35 cellular contexts compared by ENCODE assay signal in the genomic region with DNA sequence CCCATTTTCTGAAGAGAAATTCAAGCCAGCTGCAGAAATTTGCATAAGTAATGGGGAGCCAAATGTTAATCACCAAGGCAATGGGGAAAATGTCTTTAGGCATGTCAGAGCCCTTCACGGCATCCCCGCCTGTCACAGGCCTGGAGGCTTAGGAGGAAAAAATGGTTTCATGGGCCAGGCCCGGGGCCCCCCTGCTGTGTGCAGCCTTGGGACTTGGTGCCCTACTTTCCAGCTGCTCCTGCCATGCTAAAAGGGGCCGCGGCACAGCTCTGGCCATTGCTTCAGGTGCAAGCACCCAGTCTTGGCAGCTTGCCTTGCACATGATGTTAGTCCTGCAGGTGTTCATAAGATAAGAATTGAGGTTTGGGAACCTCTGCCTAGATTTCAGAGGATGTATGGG.
"Had no signal": no experiment of that assay in that cellular context is flagged by ENCODE, and none has a peak within 500 bp of the region (broad histone marks: within the 10 kb centered on the region; RNA-seq: fewer than 3 reads in every experiment).

No MANE protein-coding gene starts in this region.

- ATAC-seq: activated CD8-positive, alpha-beta memory T cell treated with anti-CD3 and anti-CD28 coated beads, Interleukin-2, amount 10 ng/mL, durations not matched to agents 7 days and 5 days; activated T-cell treated with anti-CD3 and anti-CD28 coated beads, Interleukin-2, amount 50 U/mL, for 72 hours; body of pancreas; PC-3; SK-N-SH treated with all-trans-retinoic acid at 6 μM for 48 hours; T-cell; T-helper 17 cell had no signal

- DNase-seq: activated CD4-positive, alpha-beta memory T cell treated with anti-CD3 and anti-CD28 coated beads, Interleukin-2, amount 10 ng/mL, durations not matched to agents 7 days and 5 days; activated CD4-positive, alpha-beta T cell treated with anti-CD3 and anti-CD28 coated beads for 1 hour; activated CD4-positive, alpha-beta T cell treated with anti-CD3 and anti-CD28 coated beads for 48 hours; activated CD4-positive, CD25-positive, alpha-beta regulatory T cell; activated CD8-positive, alpha-beta memory T cell treated with anti-CD3 and anti-CD28 coated beads for 24 hours; activated CD8-positive, alpha-beta memory T cell treated with anti-CD3 and anti-CD28 coated beads, Interleukin-2, amount 10 ng/mL, durations not matched to agents 7 days and 5 days; activated CD8-positive, alpha-beta memory T cell treated with anti-CD3 and anti-CD28 coated beads, Interleukin-2, amount 50 U/mL, for 48 hours; activated gamma-delta T cell; activated naive CD4-positive, alpha-beta T cell treated with Interleukin-2 at 50 U/mL for 16 hours; activated naive CD8-positive, alpha-beta T cell treated with anti-CD3 and anti-CD28 coated beads, Interleukin-2, amount 10 ng/mL, durations not matched to agents 7 days and 5 days; activated T-cell treated with anti-CD3 and anti-CD28 coated beads, Interleukin-2, amount 50 U/mL, for 72 hours; body of pancreas; NCI-H1092 treated with DMSO at 0.1 percent for 48 hours; NCI-H1417; NCI-H146; NCI-H187; NCI-H2029 treated with DMSO at 0.1 percent for 48 hours; NCI-H2107; NCI-H2171; NCI-H510A; NCI-H526; NCI-H748 treated with DMSO at 0.1 percent for 48 hours; NK-92 treated with Interleukin-12 subunit alpha and Interleukin-12 subunit beta, amount 100 ng/mL, for 24 hours; PC-3; Peyer's patch; RPMI8226; SHP77 treated with DMSO at 0.1 percent for 48 hours; T-cell; T-helper 17 cell had no signal

- H3K4me1 Mint-ChIP-seq: activated CD4-positive, alpha-beta memory T cell treated with anti-CD3 and anti-CD28 coated beads, Interleukin-2, amount 10 ng/mL, durations not matched to agents 7 days and 5 days; activated CD8-positive, alpha-beta memory T cell treated with anti-CD3 and anti-CD28 coated beads, Interleukin-2, amount 10 ng/mL, durations not matched to agents 7 days and 5 days; activated naive CD4-positive, alpha-beta T cell treated with anti-CD3 and anti-CD28 coated beads, Interleukin-2, amount 50 U/mL, for 24 hours; activated naive CD8-positive, alpha-beta T cell treated with anti-CD3 and anti-CD28 coated beads, Interleukin-2, amount 10 ng/mL, durations not matched to agents 7 days and 5 days; T-cell; T-helper 17 cell had no signal

- H3K9me3 ChIP-seq: body of pancreas had no signal

- H3K27me3 Mint-ChIP-seq: activated CD4-positive, alpha-beta memory T cell treated with anti-CD3 and anti-CD28 coated beads, Interleukin-2, amount 10 ng/mL, durations not matched to agents 7 days and 5 days; activated CD8-positive, alpha-beta memory T cell treated with anti-CD3 and anti-CD28 coated beads, Interleukin-2, amount 10 ng/mL, durations not matched to agents 7 days and 5 days; activated naive CD4-positive, alpha-beta T cell treated with anti-CD3 and anti-CD28 coated beads, Interleukin-2, amount 50 U/mL, for 24 hours; activated naive CD8-positive, alpha-beta T cell treated with anti-CD3 and anti-CD28 coated beads, Interleukin-2, amount 10 ng/mL, durations not matched to agents 7 days and 5 days; T-cell; T-helper 17 cell had no signal

- H3K36me3 ChIP-seq: breast epithelium, Peyer's patch had no signal

- H3K27me3 ChIP-seq: body of pancreas, breast epithelium, Peyer's patch had no signal

- H3K36me3 Mint-ChIP-seq: activated CD8-positive, alpha-beta memory T cell treated with anti-CD3 and anti-CD28 coated beads, Interleukin-2, amount 10 ng/mL, durations not matched to agents 7 days and 5 days; activated naive CD4-positive, alpha-beta T cell treated with anti-CD3 and anti-CD28 coated beads, Interleukin-2, amount 50 U/mL, for 24 hours; activated naive CD8-positive, alpha-beta T cell treated with anti-CD3 and anti-CD28 coated beads, Interleukin-2, amount 10 ng/mL, durations not matched to agents 7 days and 5 days; T-cell had no signal

- H3K27ac ChIP-seq: body of pancreas, breast epithelium, Peyer's patch, VCaP had no signal

- H3K27ac Mint-ChIP-seq: activated CD4-positive, alpha-beta memory T cell treated with anti-CD3 and anti-CD28 coated beads, Interleukin-2, amount 10 ng/mL, durations not matched to agents 7 days and 5 days; activated CD8-positive, alpha-beta memory T cell treated with anti-CD3 and anti-CD28 coated beads, Interleukin-2, amount 10 ng/mL, durations not matched to agents 7 days and 5 days; activated naive CD4-positive, alpha-beta T cell treated with anti-CD3 and anti-CD28 coated beads, Interleukin-2, amount 50 U/mL, for 24 hours; activated naive CD8-positive, alpha-beta T cell treated with anti-CD3 and anti-CD28 coated beads, Interleukin-2, amount 10 ng/mL, durations not matched to agents 7 days and 5 days; activated T-cell treated with anti-CD3 and anti-CD28 coated beads, Interleukin-2, amount 50 U/mL, for 72 hours; activated T-helper 2 cell treated with anti-CD3 and anti-CD28 coated beads, Interferon-gamma antibody, Interleukin-2, Interleukin-4, amounts not matched to agents 10 μg/mL and 5 μg/mL and 100 μg/mL, durations not matched to agents 14 hours and 24 hours and 36 hours; T-cell; T-helper 17 cell had no signal

- H3K4me1 ChIP-seq: body of pancreas, breast epithelium, Peyer's patch had no signal

- FAIRE-seq: astrocyte had no signal

- H3K4me3 Mint-ChIP-seq: activated CD4-positive, alpha-beta memory T cell treated with anti-CD3 and anti-CD28 coated beads, Interleukin-2, amount 10 ng/mL, durations not matched to agents 7 days and 5 days; activated CD8-positive, alpha-beta memory T cell treated with anti-CD3 and anti-CD28 coated beads, Interleukin-2, amount 10 ng/mL, durations not matched to agents 7 days and 5 days; activated naive CD4-positive, alpha-beta T cell treated with anti-CD3 and anti-CD28 coated beads, Interleukin-2, amount 50 U/mL, for 24 hours; activated naive CD8-positive, alpha-beta T cell treated with anti-CD3 and anti-CD28 coated beads, Interleukin-2, amount 10 ng/mL, durations not matched to agents 7 days and 5 days; activated T-cell treated with anti-CD3 and anti-CD28 coated beads, Interleukin-2, amount 50 U/mL, for 72 hours; T-cell; T-helper 17 cell had no signal

- H3K4me3 ChIP-seq: body of pancreas, breast epithelium, Peyer's patch had no signal
